Comparison of ENCODE assay signal across 18 cellular contexts in genomic region chr3:4570840-4571621, GRCh38.
DNase-seq lines count a peak whose midpoint lies in the region; ATAC-seq lines count a peak whose summit lies in the region.
"Had no signal": no experiment of that assay in that cellular context is flagged by ENCODE, and none has a peak within 500 bp of the region (broad histone marks: within the 10 kb centered on the region; RNA-seq: fewer than 3 reads in every experiment).

No MANE protein-coding gene starts in this region.

- no peak overlapping the region for H3K27ac ChIP-seq in mesenchymal stem cell (ENCODE audit: low read length, poor library complexity, severe bottlenecking)
- H3K27ac ChIP-seq: body of pancreas, foreskin keratinocyte, pancreas, transverse colon had no signal

- H3K9me3 Mint-ChIP-seq in immature natural killer cell = no peaks in the 10 kb centered on the region
- H3K9me3 Mint-ChIP-seq: T-helper 2 cell treated with Interferon-gamma antibody and Interleukin-4, amounts not matched to agents 5 μg/mL and 100 μg/mL, for 36 hours had no signal

- H2BK120ac ChIP-seq in mesenchymal stem cell (ENCODE audit: low read depth, low read length) = no peak overlapping the region

- no peak overlapping the region for H3K4me2 ChIP-seq in mesenchymal stem cell (ENCODE audit: low read length, poor library complexity, severe bottlenecking)

- ATAC-seq in GM21423 (IDR thresholded peaks at IDR 0.05; ENCODE audit: unreplicated experiment) = peak; percentile 63
- ATAC-seq: body of pancreas had no signal

- in situ Hi-C loops in ACHN (cut with HindIII; ENCODE audit: low pct_ligation_motif_present, low pct_unique_long_range_greater_than_20kb, low sequenced_read_pairs) = no loop called here

- no peak overlapping the region for H3K14ac ChIP-seq in mesenchymal stem cell (ENCODE audit: low read length in 2 of 2)

- no peak overlapping the region for H4K91ac ChIP-seq in mesenchymal stem cell (ENCODE audit: low read length)

- H3K4ac ChIP-seq in mesenchymal stem cell (ENCODE audit: low read depth in 1 of 2, low read length in 2 of 2) = no peak overlapping the region

- peak; percentile 32 for DNase-seq in Ammon's horn (ENCODE audit: low spot score)
- peak; percentile 3 for DNase-seq in NAMALWA (ENCODE audit: low spot score)
- peak in 2 of 3 donors; percentile 26 to 34 for DNase-seq in immature natural killer cell
- DNase-seq in mesenchymal stem cell = no peak
- DNase-seq in ACHN = no peak
- DNase-seq in midbrain (lab: John Stamatoyannopoulos, UW) = no peak
- DNase-seq in ureter (ENCODE audit: low spot score) = no peak
- DNase-seq: activated effector memory CD4-positive, alpha-beta T cell treated with Interleukin-2 at 50 U/mL for 16 hours; DMS153; foreskin keratinocyte; NCI-H1694 treated with DMSO at 0.1 percent for 48 hours; NCI-H748 treated with DMSO at 0.1 percent for 48 hours; pancreas; stimulated activated CD4-positive, alpha-beta T cell treated with anti-CD3 and anti-CD28 coated beads, Interleukin-12 subunit alpha, Interleukin-12 subunit beta, amount 100 ng/mL, for 4 hours; transverse colon had no signal

- H3K27ac Mint-ChIP-seq in immature natural killer cell = peak overlapping the region in 4 of 6 donors; percentile 15 to 49 (median 22)
- H3K27ac Mint-ChIP-seq: T-helper 2 cell treated with Interferon-gamma antibody and Interleukin-4, amounts not matched to agents 5 μg/mL and 100 μg/mL, for 36 hours had no signal

- H2BK5ac ChIP-seq in mesenchymal stem cell (ENCODE audit: low read depth, low read length, poor library complexity, severe bottlenecking) = no peak overlapping the region

- H3K4me3 ChIP-seq in mesenchymal stem cell (ENCODE audit: insufficient read depth in 1 of 2, low read depth in 1 of 2, low read length in 2 of 2) = no peak overlapping the region
- H3K4me3 ChIP-seq: body of pancreas, pancreas, transverse colon had no signal

- no peaks in the 10 kb centered on the region for H3K4me1 ChIP-seq in mesenchymal stem cell (ENCODE audit: control insufficient read depth, insufficient read depth, low read depth, low read length)
- H3K4me1 ChIP-seq: foreskin keratinocyte, transverse colon had no signal

- H3K36me3 ChIP-seq in mesenchymal stem cell (ENCODE audit: control insufficient read depth in 1 of 2, insufficient read depth in 2 of 2, low read depth in 1 of 2, low read length in 2 of 2) = no peaks in the 10 kb centered on the region
- H3K36me3 ChIP-seq: pancreas, transverse colon had no signal

- peaks cover 0 to 2% (median 1%) of the 10 kb centered on the region in 3 donors for H3K27me3 Mint-ChIP-seq in immature natural killer cell (ENCODE audit: low read depth in 3 of 3)

- no peak overlapping the region for H2BK12ac ChIP-seq in mesenchymal stem cell (ENCODE audit: low read length in 2 of 2)

- H3K27me3 ChIP-seq in mesenchymal stem cell (ENCODE audit: control insufficient read depth in 1 of 2, insufficient read depth in 1 of 2, low read length in 2 of 2) = no peaks in the 10 kb centered on the region
- H3K27me3 ChIP-seq: body of pancreas, foreskin keratinocyte, pancreas, transverse colon had no signal

- H2BK15ac ChIP-seq in mesenchymal stem cell (ENCODE audit: low read depth, poor library complexity, severe bottlenecking) = no peak overlapping the region

- H2AK5ac ChIP-seq in mesenchymal stem cell (ENCODE audit: low read length, severe bottlenecking) = no peak overlapping the region

- no peak overlapping the region for H3K23ac ChIP-seq in mesenchymal stem cell (ENCODE audit: low read length in 2 of 2)

- no peaks in the 10 kb centered on the region for H3K9me3 ChIP-seq in mesenchymal stem cell (ENCODE audit: control insufficient read depth, low read length)
- H3K9me3 ChIP-seq: body of pancreas, pancreas, transverse colon had no signal

- H3K18ac ChIP-seq in mesenchymal stem cell (ENCODE audit: low read depth in 1 of 2, low read length in 2 of 2) = no peak overlapping the region

- H3K9ac ChIP-seq in mesenchymal stem cell (ENCODE audit: low read length) = no peak overlapping the region

- H2AFZ ChIP-seq in mesenchymal stem cell (ENCODE audit: low read depth, low read length) = no peak overlapping the region

- no peak overlapping the region for H3K4me3 Mint-ChIP-seq in immature natural killer cell
- H3K4me3 Mint-ChIP-seq: T-helper 2 cell treated with Interferon-gamma antibody and Interleukin-4, amounts not matched to agents 5 μg/mL and 100 μg/mL, for 36 hours had no signal

- H3K36me3 Mint-ChIP-seq in immature natural killer cell = no peaks in the 10 kb centered on the region

- no peaks in the 10 kb centered on the region for H3K79me1 ChIP-seq in mesenchymal stem cell (replicated peaks; ENCODE audit: low read length, poor library complexity, severe bottlenecking)

- 90% methylated on average over 7 of the region's 7 CpGs for WGBS in mesenchymal stem cell

- H4K8ac ChIP-seq in mesenchymal stem cell (ENCODE audit: low read length) = no peak overlapping the region

- H3K4me1 Mint-ChIP-seq in immature natural killer cell = peaks cover 16 to 24% of the 10 kb centered on the region in 2 donors

Comparison
In these comparisons a context has a peak if more than half of its experiments do, and no peak if none do; other contexts are left out.
1. DNase-seq: peak in Ammon's horn (single experiment), NAMALWA (single experiment) and immature natural killer cell (2 of 3); none in mesenchymal stem cell (single experiment), ACHN (single experiment), midbrain (single experiment) and ureter (single experiment).